15 cellular contexts compared by ENCODE assay signal in the genomic region with DNA sequence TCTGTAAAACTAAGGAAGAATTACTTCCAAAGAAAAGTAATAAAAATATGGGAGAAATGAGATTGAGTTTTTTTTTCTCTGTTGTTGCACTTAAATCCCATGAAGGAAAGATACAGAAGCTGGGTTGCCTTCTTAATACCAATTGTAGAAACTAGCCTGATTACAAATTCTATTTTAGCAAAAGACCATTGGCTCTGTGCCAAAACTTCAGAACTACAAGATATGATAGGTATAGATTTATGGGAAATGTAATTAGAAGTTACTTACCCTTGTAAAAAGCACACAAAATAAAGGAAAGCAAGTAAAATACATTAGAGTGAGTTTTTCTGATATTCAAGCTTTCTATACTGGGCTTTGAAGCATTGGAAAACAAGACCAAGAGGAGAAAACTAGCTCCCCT.
"Had no signal": no experiment of that assay in that cellular context is flagged by ENCODE, and none has a peak within 500 bp of the region (broad histone marks: within the 10 kb centered on the region; RNA-seq: fewer than 3 reads in every experiment).

No MANE protein-coding gene starts in this region.

- ATAC-seq: gastroesophageal sphincter, left cardiac atrium, lower lobe of right lung, natural killer cell, pancreas, right cardiac atrium had no signal

- DNase-seq: esophagus squamous epithelium; foreskin fibroblast; glutamatergic neuron; immature natural killer cell; left cardiac atrium; left ventricle myocardium inferior; lower lobe of right lung; natural killer cell; nucleus accumbens; pancreas; right cardiac atrium; stimulated activated CD4-positive, alpha-beta T cell treated with anti-CD3 and anti-CD28 coated beads, Interleukin-2, amount 100 ng/mL, for 48 hours; stimulated activated naive CD4-positive, alpha-beta T cell treated with Interleukin-2 at 50 U/mL for 16 hours; trophoblast cell had no signal
